8 cellular contexts compared by ENCODE assay signal in genomic region chr2:177161741-177162440, GRCh38. TPM values are rescaled to one million over a fixed set of nuclear protein-coding genes. Genes with fewer than 3 reads are reported as not detected.
DNase-seq lines count a peak whose midpoint lies in the region; ATAC-seq, FAIRE-seq and TF ChIP-seq lines count a peak whose summit lies in the region.

No MANE protein-coding gene starts in this region.

- H3K27me3 ChIP-seq in KMS-11 (ENCODE audit: insufficient read depth, low read depth): no peaks in the 10 kb centered on the region
- H3K27me3 ChIP-seq in upper lobe of right lung: no peaks in the 10 kb centered on the region

- H4K20me1 ChIP-seq in KMS-11 (ENCODE audit: insufficient read depth): no peaks in the 10 kb centered on the region

- no peak overlapping the region for H3K9ac ChIP-seq in KMS-11

- ATAC-seq in upper lobe of right lung: no peak
- no peak for ATAC-seq in GM19328 (IDR thresholded peaks at IDR 0.05; ENCODE audit: unreplicated experiment)

- H2AFZ ChIP-seq in KMS-11 (ENCODE audit: low read depth): peak overlapping the region; percentile 62; the same call in 1 of the 2 replicates

- H3K27ac ChIP-seq in KMS-11 (no peak overlapping the region), upper lobe of right lung (no peak overlapping the region)

- TF ChIP-seq CTCF in KMS-11 (conservative IDR thresholded peaks at IDR 0.05; ENCODE audit: low read depth, low read length) (peak; percentile 78), upper lobe of right lung (IDR thresholded peaks at IDR 0.05) (peak; percentile 68)

- H3K4me1 ChIP-seq in KMS-11 (ENCODE audit: low read depth, poor library complexity, severe bottlenecking) (peaks cover 36% of the 10 kb centered on the region), upper lobe of right lung (peaks cover 12% of the 10 kb centered on the region)

- no peaks in the 10 kb centered on the region for H3K9me3 ChIP-seq in upper lobe of right lung

- H3K36me3 ChIP-seq in KMS-11 (ENCODE audit: insufficient read depth): no peaks in the 10 kb centered on the region
- H3K36me3 ChIP-seq in upper lobe of right lung: no peaks in the 10 kb centered on the region

- DNase-seq in NCI-H1417 (lab: John Stamatoyannopoulos, UW) (peak in 2 of 3 experiments; percentile 7 to 58), NCI-H1417 treated with DMSO at 0.1 percent for 48 hours (lab: John Stamatoyannopoulos, UW) (no peak), inferior parietal cortex (ENCODE audit: extremely low spot score) (peak; percentile 60), upper lobe of right lung (no peak), NCI-H1436 (lab: John Stamatoyannopoulos, UW) (no peak)

- H3K4me3 ChIP-seq in KMS-11 (IDR thresholded peaks at IDR 0.05; ENCODE audit: insufficient read depth, low read depth, low read length): no peak overlapping the region
- no peak overlapping the region for H3K4me3 ChIP-seq in upper lobe of right lung

- FAIRE-seq in TTC549 (lab: Jason Lieb, UNC): peak; percentile 97

- H3K79me2 ChIP-seq in KMS-11 (ENCODE audit: insufficient read depth, low read depth): no peaks in the 10 kb centered on the region

- intact Hi-C loops in upper lobe of right lung (cut with DNase I): no loop called here

- peak overlapping the region; percentile 30; the same call in 1 of the 2 replicates for H3K4me2 ChIP-seq in KMS-11

RNA-seq across cellular contexts. Expression of gene HNRNPA3, which starts 50.7 kb away (rescaled TPM):
- total RNA-seq in upper lobe of right lung: 139 TPM

Comparison
In these comparisons a context has a peak if more than half of its experiments do, and no peak if none do; other contexts are left out.
1. DNase-seq: peak in NCI-H1417 (2 of 3) and inferior parietal cortex (single experiment); none in NCI-H1417 treated with DMSO at 0.1 percent for 48 hours (single experiment), upper lobe of right lung (single experiment) and NCI-H1436 (single experiment).